10 cellular contexts compared by ENCODE assay signal in genomic region chr17:55285340-55286301, GRCh38. TPM values are rescaled to one million over a fixed set of nuclear protein-coding genes. Genes with fewer than 3 reads are reported as not detected.
DNase-seq lines count a peak whose midpoint lies in the region; ATAC-seq and TF ChIP-seq lines count a peak whose summit lies in the region.
"Had no signal": no experiment of that assay in that cellular context is flagged by ENCODE, and none has a peak within 500 bp of the region (broad histone marks: within the 10 kb centered on the region; RNA-seq: fewer than 3 reads in every experiment).

No MANE protein-coding gene starts in this region.

- CTCF ChIA-PET in activated CD8-positive, alpha-beta T cell treated with anti-CD3 and anti-CD28 coated beads, Interleukin-2, amount 10 ng/mL, durations not matched to agents 7 days and 5 days (lab: Charles Lee): interaction anchor here (1.3 to 3.5 kb wide), 2 partner anchors 11 to 19 kb away, joined by 3 to 9 read pairs; no protein-coding TSS in a partner anchor

- 14 to 32% (median 21%) methylated on average over 11 of the region's 11 CpGs for WGBS in heart left ventricle, 4 donors

- peaks cover 0 to 94% (median 57%) of the 10 kb centered on the region in 12 donors for H3K4me1 ChIP-seq in heart left ventricle

- H3K9me3 Mint-ChIP-seq in activated T-helper 17 cell treated with anti-CD3 and anti-CD28 coated beads, Interleukin-2, amount 50 U/mL, for 72 hours: no peaks in the 10 kb centered on the region
- H3K9me3 Mint-ChIP-seq in activated CD8-positive, alpha-beta T cell treated with anti-CD3 and anti-CD28 coated beads, Interleukin-2, amount 10 ng/mL, durations not matched to agents 7 days and 5 days (ENCODE audit: insufficient read depth): no peaks in the 10 kb centered on the region

- H3K4me3 Mint-ChIP-seq in activated T-helper 17 cell treated with anti-CD3 and anti-CD28 coated beads, Interleukin-2, amount 50 U/mL, for 72 hours: peak overlapping the region; percentile 43
- H3K4me3 Mint-ChIP-seq in activated CD8-positive, alpha-beta T cell treated with anti-CD3 and anti-CD28 coated beads, Interleukin-2, amount 10 ng/mL, durations not matched to agents 7 days and 5 days: no peak overlapping the region

- H3K27ac ChIP-seq in heart left ventricle: peak overlapping the region; percentile 79 to 98 (median 90)
- H3K27ac ChIP-seq: SK-N-MC had no signal

- peaks cover 21% of the 10 kb centered on the region for H3K4me1 Mint-ChIP-seq in activated T-helper 17 cell treated with anti-CD3 and anti-CD28 coated beads, Interleukin-2, amount 50 U/mL, for 72 hours
- peaks cover 9% of the 10 kb centered on the region for H3K4me1 Mint-ChIP-seq in activated CD8-positive, alpha-beta T cell treated with anti-CD3 and anti-CD28 coated beads, Interleukin-2, amount 10 ng/mL, durations not matched to agents 7 days and 5 days (ENCODE audit: low read depth)

- POLR2A ChIA-PET in activated CD8-positive, alpha-beta T cell treated with anti-CD3 and anti-CD28 coated beads, Interleukin-2, amount 10 ng/mL, durations not matched to agents 7 days and 5 days (lab: Charles Lee): no interaction called here

- intact Hi-C loops in heart left ventricle (cut with DNase I): loop anchor here in 4 of 10 donors (2.0 to 10.0 kb wide), 3 partner anchors 19 to 139 kb away; partner anchors contain the start of gene MMD (in 1 of the 4)
- intact Hi-C loops in sciatic nerve (cut with DNase I): no loop called here

- peaks cover 5% of the 10 kb centered on the region for H3K36me3 Mint-ChIP-seq in activated T-helper 17 cell treated with anti-CD3 and anti-CD28 coated beads, Interleukin-2, amount 50 U/mL, for 72 hours (ENCODE audit: low read depth)
- no peaks in the 10 kb centered on the region for H3K36me3 Mint-ChIP-seq in activated CD8-positive, alpha-beta T cell treated with anti-CD3 and anti-CD28 coated beads, Interleukin-2, amount 10 ng/mL, durations not matched to agents 7 days and 5 days (ENCODE audit: low read depth)

- DNase-seq in HCEC 1CT (peak; percentile 43), heart left ventricle (peak; percentile 87 to 98 (median 92)), sciatic nerve (ENCODE audit: low spot score) (peak; percentile 94)
- DNase-seq in activated CD8-positive, alpha-beta T cell treated with anti-CD3 and anti-CD28 coated beads, Interleukin-2, amount 10 ng/mL, durations not matched to agents 7 days and 5 days: no peak

- H3K9me3 ChIP-seq in heart left ventricle: no peaks in the 10 kb centered on the region

- no peak for TF ChIP-seq POLR2A in heart left ventricle (IDR thresholded peaks at IDR 0.05)

- no peak for ATAC-seq in activated T-helper 17 cell treated with anti-CD3 and anti-CD28 coated beads, Interleukin-2, amount 50 U/mL, for 72 hours (replicated peaks)
- ATAC-seq in heart left ventricle (peak; percentile 86 to 91 (median 90)), sciatic nerve (peak; percentile 94), HG02938 (IDR thresholded peaks at IDR 0.05; ENCODE audit: unreplicated experiment) (no peak), HG03097 (IDR thresholded peaks at IDR 0.05; ENCODE audit: low FRiP score, unreplicated experiment) (no peak), HG03432 (IDR thresholded peaks at IDR 0.05; ENCODE audit: unreplicated experiment) (no peak)
- ATAC-seq in activated CD8-positive, alpha-beta T cell treated with anti-CD3 and anti-CD28 coated beads, Interleukin-2, amount 10 ng/mL, durations not matched to agents 7 days and 5 days: no peak

- H3K27me3 Mint-ChIP-seq in activated T-helper 17 cell treated with anti-CD3 and anti-CD28 coated beads, Interleukin-2, amount 50 U/mL, for 72 hours: no peaks in the 10 kb centered on the region
- H3K27me3 Mint-ChIP-seq in activated CD8-positive, alpha-beta T cell treated with anti-CD3 and anti-CD28 coated beads, Interleukin-2, amount 10 ng/mL, durations not matched to agents 7 days and 5 days (ENCODE audit: low read depth): peaks cover 8% of the 10 kb centered on the region

- H3K27me3 ChIP-seq in heart left ventricle: no peaks in the 10 kb centered on the region

- H3K4me3 ChIP-seq in heart left ventricle: peak overlapping the region in 3 of 12 donors; percentile 6 to 23 (median 17)
- H3K4me3 ChIP-seq: SK-N-MC had no signal

- no peak for TF ChIP-seq CTCF in heart left ventricle (IDR thresholded peaks at IDR 0.05)

- no peak overlapping the region for H3K27ac Mint-ChIP-seq in activated T-helper 17 cell treated with anti-CD3 and anti-CD28 coated beads, Interleukin-2, amount 50 U/mL, for 72 hours
- H3K27ac Mint-ChIP-seq in activated CD8-positive, alpha-beta T cell treated with anti-CD3 and anti-CD28 coated beads, Interleukin-2, amount 10 ng/mL, durations not matched to agents 7 days and 5 days: no peak overlapping the region

- H3K36me3 ChIP-seq in heart left ventricle: peaks cover 0 to 10% (median 0%) of the 10 kb centered on the region in 9 donors

RNA-seq across cellular contexts. Expression of gene HLF, which starts 20.9 kb away (rescaled TPM):
- total RNA-seq in activated T-helper 17 cell treated with anti-CD3 and anti-CD28 coated beads, Interleukin-2, amount 50 U/mL, for 72 hours: 10 to 100 TPM; 21.7 to 46.3 TPM
- total RNA-seq in heart left ventricle (10 to 100 TPM in 7 of 9 donors, 1 to 10 TPM in 2; 7.5 to 46.3 (median 28.7) TPM), sciatic nerve (21.4 TPM)
- 1 to 10 TPM; 5.3 to 6.9 TPM for polyA plus RNA-seq in heart left ventricle
- under 1 TPM; 0.13 to 0.21 TPM for total RNA-seq in activated CD8-positive, alpha-beta T cell treated with anti-CD3 and anti-CD28 coated beads, Interleukin-2, amount 10 ng/mL, durations not matched to agents 7 days and 5 days
- total RNA-seq: dermis microvascular lymphatic vessel endothelial cell had no signal

Comparison
In these comparisons a context has a peak if more than half of its experiments do, and no peak if none do; other contexts are left out.
1. ATAC-seq: peak in heart left ventricle (4 of 4) and sciatic nerve (single experiment); none in activated T-helper 17 cell treated with anti-CD3 and anti-CD28 coated beads, Interleukin-2, amount 50 U/mL, for 72 hours (single experiment), HG02938 (single experiment), HG03097 (single experiment), HG03432 (single experiment) and activated CD8-positive, alpha-beta T cell treated with anti-CD3 and anti-CD28 coated beads, Interleukin-2, amount 10 ng/mL, durations not matched to agents 7 days and 5 days (single experiment).
2. RNA of gene HLF, which starts 20.9 kb away (total RNA-seq): 21.7 to 46.3 TPM in activated T-helper 17 cell treated with anti-CD3 and anti-CD28 coated beads, Interleukin-2, amount 50 U/mL, for 72 hours, 7.5 to 46.3 TPM in heart left ventricle and 21.4 TPM in sciatic nerve (single experiment); 0.13 to 0.21 TPM in activated CD8-positive, alpha-beta T cell treated with anti-CD3 and anti-CD28 coated beads, Interleukin-2, amount 10 ng/mL, durations not matched to agents 7 days and 5 days; every median in the first group is over 4 times any median in the second.